Comparison of ENCODE assay signal across 1 cellular context in genomic region chr13:70394149-70394548, GRCh38.
TF ChIP-seq lines count a peak whose summit lies in the region.

No MANE protein-coding gene starts in this region.

TF ChIP-seq in GM23338, 12 proteins besides CTCF, POLR2A, EP300 and RAD21 (continued from another document):
- no peak for TF ChIP-seq ZNF462 (CRISPR knock-in tag; IDR thresholded peaks at IDR 0.05)
